ENCODE assay signal across 8 cellular contexts in the genomic region with DNA sequence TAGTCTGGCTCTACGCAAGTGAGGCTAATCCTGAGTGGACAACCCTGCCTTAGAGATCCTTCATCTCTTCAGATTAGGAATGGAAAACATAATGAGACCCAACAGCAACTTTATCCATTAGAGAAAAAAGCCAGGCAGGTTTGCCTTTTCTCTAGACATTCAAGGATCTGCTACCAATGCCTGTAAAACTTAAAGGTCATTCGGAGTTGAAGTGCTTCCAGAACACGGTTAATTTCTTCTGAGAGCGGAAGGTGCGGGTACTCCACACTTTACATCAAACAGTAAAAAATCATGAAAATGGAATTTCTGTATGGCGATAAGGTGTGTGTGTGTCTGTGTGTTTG.
A peak's percentile ranks its signal among the peaks of the same experiment; 100 is the strongest.
DNase-seq lines count a peak whose midpoint lies in the region; ATAC-seq, FAIRE-seq and TF ChIP-seq lines count a peak whose summit lies in the region.

No MANE protein-coding gene starts in this region.

- no peak for TF ChIP-seq POLR2A in suprapubic skin (IDR thresholded peaks at IDR 0.05)

- TF ChIP-seq CTCF in kidney (IDR thresholded peaks at IDR 0.05; ENCODE audit: borderline replicate concordance, extremely low read depth, insufficient read depth): no peak
- no peak for TF ChIP-seq CTCF in suprapubic skin (IDR thresholded peaks at IDR 0.05)

- WGBS in suprapubic skin: 54% methylated on average over 6 of the region's 6 CpGs

- TF ChIP-seq EP300 in suprapubic skin (IDR thresholded peaks at IDR 0.05): no peak

- H3K27ac Mint-ChIP-seq in T-helper 2 cell treated with Interferon-gamma antibody and Interleukin-4, amounts not matched to agents 5 μg/mL and 100 μg/mL, for 36 hours: peak overlapping the region; percentile 41
- H3K27ac Mint-ChIP-seq in activated T-helper 17 cell treated with anti-CD3 and anti-CD28 coated beads, Interleukin-2, amount 50 U/mL, for 72 hours: peak overlapping the region; percentile 71

- no peak for ATAC-seq in activated T-helper 17 cell treated with anti-CD3 and anti-CD28 coated beads, Interleukin-2, amount 50 U/mL, for 72 hours (replicated peaks)
- ATAC-seq in GM18870 (IDR thresholded peaks at IDR 0.05; ENCODE audit: unreplicated experiment): no peak

- H3K27ac ChIP-seq in kidney (ENCODE audit: low read depth in 2 of 2, low read length in 2 of 2) (no peak overlapping the region), suprapubic skin (no peak overlapping the region)

- H3K4me3 ChIP-seq in kidney (ENCODE audit: low read length in 2 of 2): peak overlapping the region; percentile 73 to 84
- peak overlapping the region; percentile 90 for H3K4me3 ChIP-seq in suprapubic skin

- H3K36me3 ChIP-seq in kidney (ENCODE audit: control insufficient read depth in 1 of 2, insufficient read depth in 2 of 2, low read length in 2 of 2): no peaks in the 10 kb centered on the region
- H3K36me3 ChIP-seq in suprapubic skin: no peaks in the 10 kb centered on the region

- no peaks in the 10 kb centered on the region for H3K9me3 ChIP-seq in kidney (ENCODE audit: control insufficient read depth in 1 of 2, low read length in 2 of 2)
- H3K9me3 ChIP-seq in suprapubic skin: no peaks in the 10 kb centered on the region

- H3K9me3 Mint-ChIP-seq in T-helper 2 cell treated with Interferon-gamma antibody and Interleukin-4, amounts not matched to agents 5 μg/mL and 100 μg/mL, for 36 hours: no peaks in the 10 kb centered on the region
- no peaks in the 10 kb centered on the region for H3K9me3 Mint-ChIP-seq in activated T-helper 17 cell treated with anti-CD3 and anti-CD28 coated beads, Interleukin-2, amount 50 U/mL, for 72 hours

- peaks cover 12% of the 10 kb centered on the region for H3K4me1 Mint-ChIP-seq in T-helper 2 cell treated with Interferon-gamma antibody and Interleukin-4, amounts not matched to agents 5 μg/mL and 100 μg/mL, for 36 hours (ENCODE audit: low read depth)
- H3K4me1 Mint-ChIP-seq in activated T-helper 17 cell treated with anti-CD3 and anti-CD28 coated beads, Interleukin-2, amount 50 U/mL, for 72 hours: peaks cover 4% of the 10 kb centered on the region

- H3K9ac ChIP-seq in kidney (ENCODE audit: low read length in 2 of 2): peak overlapping the region in 1 of 2 donors; percentile 69

- no peak for FAIRE-seq in kidney (lab: Jason Lieb, UNC)

- DNase-seq in T-helper 2 cell treated with Interferon-gamma antibody and Interleukin-4, amounts not matched to agents 5 μg/mL and 100 μg/mL, for 36 hours (ENCODE audit: low spot score): no peak
- DNase-seq in T-helper 2 cell (no peak), kidney (no peak), suprapubic skin (ENCODE audit: low spot score in 2 of 2) (no peak), KG1 (lab: John Stamatoyannopoulos, UW) (no peak), NCI-H345 treated with DMSO at 0.1 percent for 48 hours (lab: John Stamatoyannopoulos, UW; ENCODE audit: unreplicated experiment) (no peak)

- H3K4me1 ChIP-seq in kidney (ENCODE audit: control insufficient read depth in 1 of 2, insufficient read depth in 1 of 2, low read depth in 1 of 2, low read length in 2 of 2): peaks cover 0 to 2% of the 10 kb centered on the region in 2 donors
- peaks cover 18% of the 10 kb centered on the region for H3K4me1 ChIP-seq in suprapubic skin

- H3K4me3 Mint-ChIP-seq in T-helper 2 cell treated with Interferon-gamma antibody and Interleukin-4, amounts not matched to agents 5 μg/mL and 100 μg/mL, for 36 hours: peak overlapping the region; percentile 83
- H3K4me3 Mint-ChIP-seq in activated T-helper 17 cell treated with anti-CD3 and anti-CD28 coated beads, Interleukin-2, amount 50 U/mL, for 72 hours: peak overlapping the region; percentile 88

- H3K27me3 Mint-ChIP-seq in T-helper 2 cell treated with Interferon-gamma antibody and Interleukin-4, amounts not matched to agents 5 μg/mL and 100 μg/mL, for 36 hours (ENCODE audit: low read depth): peaks cover 12% of the 10 kb centered on the region
- peaks cover 4% of the 10 kb centered on the region for H3K27me3 Mint-ChIP-seq in activated T-helper 17 cell treated with anti-CD3 and anti-CD28 coated beads, Interleukin-2, amount 50 U/mL, for 72 hours

- intact Hi-C loops in kidney (cut with DNase I): no loop called here

- H3K36me3 Mint-ChIP-seq in T-helper 2 cell treated with Interferon-gamma antibody and Interleukin-4, amounts not matched to agents 5 μg/mL and 100 μg/mL, for 36 hours (ENCODE audit: low read depth): no peaks in the 10 kb centered on the region
- H3K36me3 Mint-ChIP-seq in activated T-helper 17 cell treated with anti-CD3 and anti-CD28 coated beads, Interleukin-2, amount 50 U/mL, for 72 hours (ENCODE audit: low read depth): no peaks in the 10 kb centered on the region

- H3K27me3 ChIP-seq in suprapubic skin: no peaks in the 10 kb centered on the region
